10 cellular contexts compared by ENCODE assay signal in the genomic region with DNA sequence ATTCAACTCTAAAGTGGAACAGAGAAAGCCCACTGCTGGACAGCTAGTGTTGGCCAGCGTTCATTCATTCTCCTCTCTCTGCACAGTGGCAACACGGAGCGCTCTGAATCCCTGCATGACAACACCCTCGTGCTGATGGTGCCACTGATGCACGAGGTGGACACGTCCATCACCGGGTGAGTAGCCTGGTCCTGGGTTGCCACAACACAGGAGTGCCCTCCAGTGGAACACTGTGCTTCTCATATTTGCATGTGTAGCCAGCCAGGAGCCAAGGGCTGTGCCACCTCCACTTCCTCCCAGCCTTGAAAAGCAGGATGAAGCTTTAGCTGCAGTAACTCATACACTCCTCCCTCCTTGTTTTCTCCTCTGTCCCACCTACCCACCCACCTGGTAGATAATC.
DNase-seq lines count a peak whose midpoint lies in the region; ATAC-seq, FAIRE-seq and TF ChIP-seq lines count a peak whose summit lies in the region.
"Had no signal": no experiment of that assay in that cellular context is flagged by ENCODE, and none has a peak within 500 bp of the region (broad histone marks: within the 10 kb centered on the region; RNA-seq: fewer than 3 reads in every experiment).

No MANE protein-coding gene starts in this region.

- H3K4me3 ChIP-seq in astrocyte of the cerebellum (ENCODE audit: low read depth, low read length) (no peak overlapping the region), kidney (ENCODE audit: low read length in 2 of 2) (no peak overlapping the region), aorta (ENCODE audit: low read length in 2 of 2) (no peak overlapping the region)

- WGBS in aorta, 2 donors: 23 to 28% methylated on average over 7 of the region's 7 CpGs

- ATAC-seq in aorta (ENCODE audit: low FRiP score) (peak; percentile 74), GM18861 (IDR thresholded peaks at IDR 0.05; ENCODE audit: unreplicated experiment) (no peak)

- H3K36me3 Mint-ChIP-seq in immature natural killer cell: no peaks in the 10 kb centered on the region

- H3K27me3 ChIP-seq in aorta (ENCODE audit: control insufficient read depth in 1 of 2, insufficient read depth in 2 of 2, low read length in 1 of 2): no peaks in the 10 kb centered on the region

- no peak overlapping the region for H3K9ac ChIP-seq in kidney (ENCODE audit: low read length in 2 of 2)

- H3K36me3 ChIP-seq in kidney (ENCODE audit: control insufficient read depth in 1 of 2, insufficient read depth in 2 of 2, low read length in 2 of 2) (no peaks in the 10 kb centered on the region), aorta (ENCODE audit: control insufficient read depth in 1 of 2, insufficient read depth in 2 of 2, low read length in 1 of 2) (peaks cover 0 to 4% of the 10 kb centered on the region in 2 donors)

- H3K9me3 ChIP-seq in kidney (ENCODE audit: control insufficient read depth in 1 of 2, low read length in 2 of 2) (no peaks in the 10 kb centered on the region), aorta (ENCODE audit: control insufficient read depth, low read length) (no peaks in the 10 kb centered on the region)

- peak; percentile 14 for TF ChIP-seq CTCF in astrocyte of the cerebellum (IDR thresholded peaks at IDR 0.05; ENCODE audit: low read depth, low read length, missing control alignments)
- peak; percentile 19 for TF ChIP-seq CTCF in kidney (IDR thresholded peaks at IDR 0.05; ENCODE audit: borderline replicate concordance, extremely low read depth, insufficient read depth)

- DNase-seq in activated CD4-positive, alpha-beta T cell treated with anti-CD3 and anti-CD28 coated beads for 48 hours: peak; percentile 4
- DNase-seq in activated CD4-positive, alpha-beta T cell treated with anti-CD3 and anti-CD28 coated beads for 4 hours: no peak
- DNase-seq in astrocyte of the cerebellum (ENCODE audit: low read depth) (no peak), kidney (no peak), aorta (peak; percentile 74 to 82), immature natural killer cell (no peak), RCC 7860 (ENCODE audit: low spot score) (no peak)
- DNase-seq: DMS79 had no signal

- H3K9me3 Mint-ChIP-seq in immature natural killer cell: no peaks in the 10 kb centered on the region
- H3K9me3 Mint-ChIP-seq: IgD-negative memory B cell had no signal

- no peaks in the 10 kb centered on the region for H3K4me1 Mint-ChIP-seq in immature natural killer cell
- H3K4me1 Mint-ChIP-seq: IgD-negative memory B cell had no signal

- H3K27me3 Mint-ChIP-seq in immature natural killer cell (ENCODE audit: low read depth in 3 of 3): peaks cover 1 to 6% (median 3%) of the 10 kb centered on the region in 3 donors
- H3K27me3 Mint-ChIP-seq: IgD-negative memory B cell had no signal

- H3K4me1 ChIP-seq in kidney (ENCODE audit: control insufficient read depth in 1 of 2, insufficient read depth in 1 of 2, low read depth in 1 of 2, low read length in 2 of 2) (no peaks in the 10 kb centered on the region), aorta (ENCODE audit: control insufficient read depth in 1 of 2, insufficient read depth in 2 of 2, low read length in 2 of 2) (peaks cover 0 to 3% of the 10 kb centered on the region in 2 donors)

- no peak overlapping the region for H3K27ac ChIP-seq in kidney (ENCODE audit: low read depth in 2 of 2, low read length in 2 of 2)
- H3K27ac ChIP-seq in aorta (ENCODE audit: low read depth in 1 of 2, low read length in 2 of 2): peak overlapping the region in 1 of 2 donors; percentile 26

- FAIRE-seq in kidney (lab: Jason Lieb, UNC): no peak
- no peak for FAIRE-seq in RCC 7860 (lab: Jason Lieb, UNC)

- intact Hi-C loops in kidney (cut with DNase I): no loop called here
- intact Hi-C loops in aorta (cut with DNase I): no loop called here

- H3K4me3 Mint-ChIP-seq in immature natural killer cell: no peak overlapping the region
- H3K4me3 Mint-ChIP-seq: IgD-negative memory B cell had no signal

- no peak overlapping the region for H3K27ac Mint-ChIP-seq in immature natural killer cell
- H3K27ac Mint-ChIP-seq: IgD-negative memory B cell had no signal

- in situ Hi-C loops in astrocyte of the cerebellum (cut with HindIII; ENCODE audit: low sequenced_read_pairs): no loop called here

Comparison
In these comparisons a context has a peak if more than half of its experiments do, and no peak if none do; other contexts are left out.
1. DNase-seq: peak in activated CD4-positive, alpha-beta T cell treated with anti-CD3 and anti-CD28 coated beads for 48 hours (single experiment) and aorta (2 of 2); none in activated CD4-positive, alpha-beta T cell treated with anti-CD3 and anti-CD28 coated beads for 4 hours (0 of 2), astrocyte of the cerebellum (single experiment), kidney (single experiment), immature natural killer cell (0 of 3) and RCC 7860 (single experiment).